ENCODE assay signal across 16 cellular contexts in the genomic region with DNA sequence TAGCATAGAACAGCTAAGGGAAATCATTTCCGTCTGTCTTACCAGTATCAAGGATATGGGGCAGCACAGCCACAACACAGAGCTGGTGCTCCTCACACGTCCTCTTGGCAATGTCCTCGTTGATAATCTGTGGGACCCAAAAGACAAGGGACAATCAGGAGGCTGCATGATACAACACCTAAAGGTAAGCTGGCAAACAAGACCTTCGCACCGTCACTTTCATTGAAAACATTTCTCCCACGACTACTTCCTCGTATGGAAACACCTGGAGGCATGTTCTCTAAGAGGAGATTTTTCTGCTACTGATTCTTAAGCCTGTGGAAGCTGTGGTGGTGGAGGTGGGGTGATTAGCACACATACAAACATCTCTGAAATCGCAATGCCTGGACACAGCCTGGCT. TPM values are rescaled to one million over a fixed set of nuclear protein-coding genes. Genes with fewer than 3 reads are reported as not detected.
DNase-seq lines count a peak whose midpoint lies in the region; ATAC-seq and TF ChIP-seq lines count a peak whose summit lies in the region.
"Had no signal": no experiment of that assay in that cellular context is flagged by ENCODE, and none has a peak within 500 bp of the region (broad histone marks: within the 10 kb centered on the region; RNA-seq: fewer than 3 reads in every experiment).

No MANE protein-coding gene starts in this region.

- H3K4me1 ChIP-seq in transverse colon, result peaks cover 5 to 29% (median 20%) of the 10 kb centered on the region in 4 donors

- H3K9me3 Mint-ChIP-seq in nephron progenitor cell, result no peaks in the 10 kb centered on the region
- H3K9me3 Mint-ChIP-seq: CD8-positive, alpha-beta T cell had no signal

- TF ChIP-seq EP300 in transverse colon (IDR thresholded peaks at IDR 0.05; ENCODE audit: low read depth), result no peak

- peak; percentile 81 for ATAC-seq in left colon
- ATAC-seq: CD8-positive, alpha-beta T cell had no signal

- in situ Hi-C loops in transverse colon (cut with MboI; ENCODE audit: low pct_ligation_motif_present in 1 of 4, low pct_unique_long_range_greater_than_20kb in 1 of 4, low sequenced_read_pairs in 3 of 4), result no loop called here

- H3K27ac Mint-ChIP-seq in nephron progenitor cell, result peak overlapping the region; percentile 85

- TF ChIP-seq POLR2A in transverse colon (IDR thresholded peaks at IDR 0.05), result no peak

- WGBS in transverse colon (ENCODE audit: low coverage in 1 of 2), 2 donors, result 46 to 69% methylated on average over 6 to 8 of the region's 8 CpGs

- no peak overlapping the region for H3K4me3 ChIP-seq in transverse colon
- H3K4me3 ChIP-seq: BLaER1, GM23248 had no signal

- peak overlapping the region in 3 of 4 donors; percentile 55 to 61 (median 57) for H3K27ac ChIP-seq in transverse colon
- H3K27ac ChIP-seq: BLaER1, GM23248 had no signal

- H3K4me3 Mint-ChIP-seq in nephron progenitor cell, result no peak overlapping the region
- H3K4me3 Mint-ChIP-seq: CD14-positive monocyte; CD8-positive, alpha-beta T cell had no signal

- intact Hi-C loops in left colon (cut with DNase I, micrococcal nuclease), result no loop called here
- intact Hi-C loops in transverse colon (cut with DNase I; ENCODE audit: low total_unique reads), result no loop called here

- peaks cover 0 to 53% (median 24%) of the 10 kb centered on the region in 4 donors for H3K36me3 ChIP-seq in transverse colon

- peaks cover 89% of the 10 kb centered on the region for H3K36me3 Mint-ChIP-seq in nephron progenitor cell (ENCODE audit: low read depth)

- H3K9me3 ChIP-seq in transverse colon, result no peaks in the 10 kb centered on the region
- H3K9me3 ChIP-seq: BLaER1 had no signal

- TF ChIP-seq CTCF in nephron progenitor cell (IDR thresholded peaks at IDR 0.05), result no peak
- TF ChIP-seq CTCF in transverse colon (IDR thresholded peaks at IDR 0.05), result no peak

- H3K4me1 Mint-ChIP-seq in nephron progenitor cell, result no peaks in the 10 kb centered on the region
- H3K4me1 Mint-ChIP-seq: CD14-positive monocyte had no signal

- H3K27me3 ChIP-seq in transverse colon, result no peaks in the 10 kb centered on the region
- H3K27me3 ChIP-seq: BLaER1 had no signal

- DNase-seq in DMS53 (lab: John Stamatoyannopoulos, UW) (peak; percentile 21), DMS53 treated with DMSO at 0.1 percent for 48 hours (lab: John Stamatoyannopoulos, UW; ENCODE audit: unreplicated experiment) (no peak), left colon (peak in 1 of 2 donors; percentile 24), nephron progenitor cell (no peak), transverse colon (no peak), medulla oblongata (ENCODE audit: extremely low spot score) (no peak), NCI-H2196 treated with DMSO at 0.1 percent for 48 hours (lab: John Stamatoyannopoulos, UW; ENCODE audit: unreplicated experiment) (no peak), SKM-1 treated with dmso at 0.1 percent for 144 hours (lab: John Stamatoyannopoulos, UW; ENCODE audit: unreplicated experiment) (no peak)
- DNase-seq: 8988T; Calu3; CD8-positive, alpha-beta T cell; GM23248; HCEC 1CT; IMR-90 had no signal

- peaks cover 3% of the 10 kb centered on the region for H3K27me3 Mint-ChIP-seq in nephron progenitor cell (ENCODE audit: low read depth, poor library complexity)

RNA-seq across cellular contexts. Expression of a gene that starts 23.7 kb away (rescaled TPM):
- 100 to 1,000 TPM; 147 to 162 TPM for total RNA-seq in left colon
- total RNA-seq in transverse colon, result 10 to 100 TPM; 35.2 to 90.3 (median 66.3) TPM
